In genomic region chr18:48312066-48312465, GRCh38 we compare ENCODE assay signal across 22 cellular contexts.
"Had no signal": no experiment of that assay in that cellular context is flagged by ENCODE, and none has a peak within 500 bp of the region (broad histone marks: within the 10 kb centered on the region; RNA-seq: fewer than 3 reads in every experiment).

No MANE protein-coding gene starts in this region.

- H3K4me3 ChIP-seq: hepatocyte, lower lobe of right lung, prostate gland, skin epidermis, thoracic aorta had no signal

- DNase-seq: activated B cell treated with CpG ODN at 0.5 μM for 24 hours; activated CD4-positive, alpha-beta T cell treated with anti-CD3 and anti-CD28 coated beads for 36 hours; activated CD4-positive, alpha-beta T cell treated with anti-CD3 and anti-CD28 coated beads, Interleukin-2, amount 50 U/mL, for 4 hours; activated CD8-positive, alpha-beta memory T cell treated with anti-CD3 and anti-CD28 coated beads for 24 hours; activated CD8-positive, alpha-beta memory T cell treated with anti-CD3 and anti-CD28 coated beads, Interleukin-2, amount 50 U/mL, for 48 hours; activated naive CD4-positive, alpha-beta T cell treated with anti-CD3 and anti-CD28 coated beads for 36 hours; activated T-cell treated with anti-CD3 and anti-CD28 coated beads, Interleukin-2, amount 50 U/mL, for 4 hours; amygdala; effector CD4-positive, alpha-beta T cell; erythroblast; foreskin melanocyte; immature natural killer cell; lower lobe of right lung; naive thymus-derived CD4-positive, alpha-beta T cell; right cardiac atrium; T1000 had no signal

- H3K4me1 ChIP-seq: prostate gland had no signal

- H3K9me3 ChIP-seq: lower lobe of right lung, prostate gland, thoracic aorta had no signal

- H3K27ac ChIP-seq: hepatocyte, lower lobe of right lung, prostate gland, skin epidermis, thoracic aorta had no signal

- ATAC-seq: activated CD4-positive, alpha-beta T cell treated with anti-CD3 and anti-CD28 coated beads for 36 hours; activated T-cell treated with anti-CD3 and anti-CD28 coated beads, Interleukin-2, amount 50 U/mL, for 4 hours; left lobe of liver; lower lobe of right lung; naive thymus-derived CD4-positive, alpha-beta T cell; right cardiac atrium; stimulated activated memory B cell treated with anti-CD40 and anti-IgM and Interleukin-4, amounts not matched to agents 10 μg/mL and 1 μg/mL and 100 μg/mL, for 72 hours had no signal

- H3K36me3 ChIP-seq: lower lobe of right lung, prostate gland, thoracic aorta had no signal
